1 cellular context compared by ENCODE assay signal in genomic region chr19:45076851-45077730, GRCh38.
TF ChIP-seq lines count a peak whose summit lies in the region.

No MANE protein-coding gene starts in this region.

TF ChIP-seq in HepG2, 621 proteins besides CTCF, POLR2A, EP300 and RAD21:
- 0 out of 2 replicates have a peak, but pooled peaks have one; percentile 28 for TF ChIP-seq ZC3H13 (CRISPR knock-in tag; IDR thresholded peaks at IDR 0.05)
- 0 out of 2 replicates have a peak, but pooled peaks have one; percentile 55 for TF ChIP-seq REL (CRISPR knock-in tag; conservative IDR thresholded peaks at IDR 0.05)
- TF ChIP-seq GLMP (CRISPR knock-in tag; IDR thresholded peaks at IDR 0.05; ENCODE audit: borderline replicate concordance): no peak
- 0 out of 2 replicates have a peak, but pooled peaks have one; percentile 37 for TF ChIP-seq ZNF724P (CRISPR knock-in tag; IDR thresholded peaks at IDR 0.05; ENCODE audit: borderline replicate concordance)
- no peak for TF ChIP-seq ZKSCAN1 (IDR thresholded peaks at IDR 0.05; ENCODE audit: low read length)
- TF ChIP-seq ZBTB38 (CRISPR knock-in tag; IDR thresholded peaks at IDR 0.05): peak; percentile 56; the same call in 1 of the 2 replicates
TF ChIP-seq in HepG2: peak in this region for 4.
